ENCODE assay signal across 18 cellular contexts in the genomic region with DNA sequence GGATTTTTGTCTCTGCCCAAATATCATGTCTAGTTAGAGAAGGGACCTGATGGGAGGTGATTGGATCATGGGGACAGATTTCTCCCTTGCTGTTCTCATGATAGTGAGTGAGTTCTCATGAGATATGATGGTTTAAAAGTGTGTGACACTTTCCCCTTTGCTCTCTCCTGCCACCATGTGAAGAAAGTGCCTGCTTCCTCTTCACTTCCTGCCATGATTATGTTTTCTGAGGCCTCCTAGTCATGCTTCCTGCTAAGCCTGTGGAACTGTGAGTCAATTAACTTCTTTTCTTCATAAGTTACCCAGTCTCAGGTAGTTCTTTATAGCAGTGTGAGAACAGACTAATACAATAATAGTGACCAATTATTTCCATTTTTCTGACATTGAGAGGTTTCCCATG.
"Had no signal": no experiment of that assay in that cellular context is flagged by ENCODE, and none has a peak within 500 bp of the region (broad histone marks: within the 10 kb centered on the region; RNA-seq: fewer than 3 reads in every experiment).

No MANE protein-coding gene starts in this region.

- H3K9me3 ChIP-seq: body of pancreas, colonic mucosa, esophagus muscularis mucosa, left ventricle myocardium inferior, mucosa of descending colon, thoracic aorta had no signal

- ATAC-seq: body of pancreas; mucosa of descending colon; naive thymus-derived CD8-positive, alpha-beta T cell; stimulated activated effector memory CD8-positive, alpha-beta T cell treated with anti-CD3 and anti-CD28 coated beads, Interleukin-12 subunit alpha, Interleukin-12 subunit beta, amount 100 ng/mL, for 72 hours had no signal

- H3K36me3 Mint-ChIP-seq: activated naive CD4-positive, alpha-beta T cell treated with anti-CD3 and anti-CD28 coated beads, Interleukin-2, amount 50 U/mL, for 24 hours; naive thymus-derived CD8-positive, alpha-beta T cell; stimulated activated effector memory CD8-positive, alpha-beta T cell treated with anti-CD3 and anti-CD28 coated beads, Interleukin-12 subunit alpha, Interleukin-12 subunit beta, amount 100 ng/mL, for 72 hours had no signal

- H3K27me3 ChIP-seq: body of pancreas, colonic mucosa, esophagus muscularis mucosa had no signal

- H3K9me3 Mint-ChIP-seq: activated CD4-positive, alpha-beta memory T cell treated with anti-CD3 and anti-CD28 coated beads, Interleukin-2, amount 10 ng/mL, durations not matched to agents 7 days and 5 days; activated naive CD4-positive, alpha-beta T cell treated with anti-CD3 and anti-CD28 coated beads, Interleukin-2, amount 50 U/mL, for 24 hours; activated T-cell treated with anti-CD3 and anti-CD28 coated beads, Interleukin-2, amount 50 U/mL, for 24 hours; stimulated activated effector memory CD8-positive, alpha-beta T cell treated with anti-CD3 and anti-CD28 coated beads, Interleukin-12 subunit alpha, Interleukin-12 subunit beta, amount 100 ng/mL, for 72 hours had no signal

- H3K36me3 ChIP-seq: colonic mucosa, esophagus muscularis mucosa, left ventricle myocardium inferior, thoracic aorta had no signal

- H3K4me3 ChIP-seq: body of pancreas, colonic mucosa, esophagus muscularis mucosa, left ventricle myocardium inferior, mucosa of descending colon, thoracic aorta had no signal

- H3K4me1 ChIP-seq: colonic mucosa, esophagus muscularis mucosa, left ventricle myocardium inferior had no signal

- DNase-seq: activated CD4-positive, alpha-beta memory T cell treated with anti-CD3 and anti-CD28 coated beads, Interleukin-2, amount 10 ng/mL, durations not matched to agents 7 days and 5 days; activated CD4-positive, alpha-beta T cell treated with anti-CD3 and anti-CD28 coated beads for 1 hour; activated effector memory CD4-positive, alpha-beta T cell treated with Interleukin-2 at 50 U/mL for 16 hours; activated T-cell treated with anti-CD3 and anti-CD28 coated beads, Interleukin-2, amount 50 U/mL, for 24 hours; body of pancreas; central memory CD4-positive, alpha-beta T cell; colonic mucosa; hippocampal formation; kidney; left ventricle myocardium inferior; mucosa of descending colon; naive thymus-derived CD8-positive, alpha-beta T cell had no signal

- H3K27ac ChIP-seq: body of pancreas, colonic mucosa, esophagus muscularis mucosa, left ventricle myocardium inferior, thoracic aorta, VCaP had no signal

- H3K27ac Mint-ChIP-seq: activated CD4-positive, alpha-beta memory T cell treated with anti-CD3 and anti-CD28 coated beads, Interleukin-2, amount 10 ng/mL, durations not matched to agents 7 days and 5 days; activated naive CD4-positive, alpha-beta T cell treated with anti-CD3 and anti-CD28 coated beads, Interleukin-2, amount 50 U/mL, for 24 hours; activated T-cell treated with anti-CD3 and anti-CD28 coated beads, Interleukin-2, amount 50 U/mL, for 24 hours; naive thymus-derived CD8-positive, alpha-beta T cell; stimulated activated effector memory CD8-positive, alpha-beta T cell treated with anti-CD3 and anti-CD28 coated beads, Interleukin-12 subunit alpha, Interleukin-12 subunit beta, amount 100 ng/mL, for 72 hours had no signal

- H3K4me3 Mint-ChIP-seq: activated CD4-positive, alpha-beta memory T cell treated with anti-CD3 and anti-CD28 coated beads, Interleukin-2, amount 10 ng/mL, durations not matched to agents 7 days and 5 days; activated naive CD4-positive, alpha-beta T cell treated with anti-CD3 and anti-CD28 coated beads, Interleukin-2, amount 50 U/mL, for 24 hours; activated T-cell treated with anti-CD3 and anti-CD28 coated beads, Interleukin-2, amount 50 U/mL, for 24 hours; naive thymus-derived CD8-positive, alpha-beta T cell; stimulated activated effector memory CD8-positive, alpha-beta T cell treated with anti-CD3 and anti-CD28 coated beads, Interleukin-12 subunit alpha, Interleukin-12 subunit beta, amount 100 ng/mL, for 72 hours had no signal

- H3K27me3 Mint-ChIP-seq: activated CD4-positive, alpha-beta memory T cell treated with anti-CD3 and anti-CD28 coated beads, Interleukin-2, amount 10 ng/mL, durations not matched to agents 7 days and 5 days; activated naive CD4-positive, alpha-beta T cell treated with anti-CD3 and anti-CD28 coated beads, Interleukin-2, amount 50 U/mL, for 24 hours; activated T-cell treated with anti-CD3 and anti-CD28 coated beads, Interleukin-2, amount 50 U/mL, for 24 hours had no signal

- H3K4me1 Mint-ChIP-seq: activated CD4-positive, alpha-beta memory T cell treated with anti-CD3 and anti-CD28 coated beads, Interleukin-2, amount 10 ng/mL, durations not matched to agents 7 days and 5 days; activated naive CD4-positive, alpha-beta T cell treated with anti-CD3 and anti-CD28 coated beads, Interleukin-2, amount 50 U/mL, for 24 hours; naive thymus-derived CD8-positive, alpha-beta T cell; stimulated activated effector memory CD8-positive, alpha-beta T cell treated with anti-CD3 and anti-CD28 coated beads, Interleukin-12 subunit alpha, Interleukin-12 subunit beta, amount 100 ng/mL, for 72 hours had no signal

- FAIRE-seq: endometrium, kidney had no signal
